ENCODE assay signal across 15 cellular contexts in the genomic region with DNA sequence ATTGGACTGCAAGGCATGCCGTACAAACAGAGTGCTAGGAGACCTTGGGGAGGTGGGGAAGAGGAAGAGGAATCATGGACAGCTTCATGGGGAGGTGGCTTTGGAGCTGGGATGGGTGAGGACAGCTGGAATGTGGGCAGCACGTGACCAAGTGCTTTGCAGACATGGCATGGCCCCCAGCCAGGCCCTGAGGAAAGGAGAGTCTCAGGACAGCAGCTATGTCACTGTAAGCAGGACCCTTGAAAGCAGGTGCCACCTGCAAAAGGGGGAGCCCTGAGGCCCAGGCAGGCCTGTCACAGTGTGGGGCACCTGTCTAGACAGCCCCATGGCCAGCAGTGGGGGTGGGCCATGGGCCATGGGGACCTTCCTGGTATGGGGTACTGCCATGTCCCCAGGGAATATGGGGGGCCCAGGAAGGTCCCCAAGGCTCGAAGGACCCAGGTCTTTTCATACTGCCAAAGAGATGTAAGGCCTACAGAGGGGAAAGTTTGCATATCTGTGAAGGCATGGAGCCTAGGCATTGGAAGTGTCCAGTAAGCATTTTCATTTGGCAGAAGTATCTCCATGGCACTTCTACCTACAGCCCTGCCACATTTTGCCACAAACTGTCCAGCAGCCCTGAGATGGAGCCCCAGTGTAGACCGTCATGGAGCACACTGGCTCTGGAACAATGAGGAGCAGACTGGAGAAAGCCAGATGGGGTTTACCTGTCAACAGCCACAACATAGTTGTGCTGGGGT. TPM values are rescaled to one million over a fixed set of nuclear protein-coding genes. Genes with fewer than 3 reads are reported as not detected.
A peak's percentile ranks its signal among the peaks of the same experiment; 100 is the strongest.
DNase-seq lines count a peak whose midpoint lies in the region; ATAC-seq, FAIRE-seq and TF ChIP-seq lines count a peak whose summit lies in the region.
"Had no signal": no experiment of that assay in that cellular context is flagged by ENCODE, and none has a peak within 500 bp of the region (broad histone marks: within the 10 kb centered on the region; RNA-seq: fewer than 3 reads in every experiment).

No MANE protein-coding gene starts in this region.

- no peak overlapping the region for H3K4me3 ChIP-seq in kidney (ENCODE audit: low read length in 2 of 2)
- H3K4me3 ChIP-seq in neural progenitor cell, result no peak overlapping the region
- no peak overlapping the region for H3K4me3 ChIP-seq in upper lobe of right lung
- H3K4me3 ChIP-seq: BLaER1, HAP-1 had no signal

- DNase-seq in Right ventricle myocardium inferior (ENCODE audit: missing footprints) (peak; percentile 57), cardiac septum (ENCODE audit: low spot score) (no peak), kidney (no peak), neural progenitor cell (ENCODE audit: low spot score) (no peak), upper lobe of right lung (no peak), LoVo (ENCODE audit: low spot score) (no peak), DMS153 (lab: John Stamatoyannopoulos, UW) (no peak)
- DNase-seq: Caco-2; CD8-positive, alpha-beta memory T cell; DMS53; GF-D8 had no signal

- H3K36me3 Mint-ChIP-seq in neural progenitor cell, result no peaks in the 10 kb centered on the region

- ATAC-seq in Right ventricle myocardium inferior, result no peak
- ATAC-seq in upper lobe of right lung, result peak; percentile 13

- peak overlapping the region; percentile 7 for H3K27ac Mint-ChIP-seq in neural progenitor cell

- H3K4me1 ChIP-seq in kidney (ENCODE audit: control insufficient read depth in 1 of 2, insufficient read depth in 1 of 2, low read depth in 1 of 2, low read length in 2 of 2), result peaks cover 72 to 87% of the 10 kb centered on the region in 2 donors
- H3K4me1 ChIP-seq in neural progenitor cell, result peaks cover 10% of the 10 kb centered on the region
- no peaks in the 10 kb centered on the region for H3K4me1 ChIP-seq in upper lobe of right lung
- H3K4me1 ChIP-seq: Caco-2, HAP-1 had no signal

- H3K9me3 Mint-ChIP-seq in neural progenitor cell, result no peaks in the 10 kb centered on the region
- H3K9me3 Mint-ChIP-seq: CD8-positive, alpha-beta memory T cell had no signal

- peaks cover 99% of the 10 kb centered on the region for H3K27me3 ChIP-seq in neural progenitor cell
- H3K27me3 ChIP-seq in upper lobe of right lung, result peaks cover 26% of the 10 kb centered on the region

- H2AFZ ChIP-seq in neural progenitor cell (replicated peaks), result no peak overlapping the region

- peaks cover 38% of the 10 kb centered on the region for H3K27me3 Mint-ChIP-seq in neural progenitor cell (ENCODE audit: insufficient read depth, low read depth)

- H4K20me1 ChIP-seq in neural progenitor cell (ENCODE audit: low read depth), result peaks cover 3% of the 10 kb centered on the region

- H3F3A ChIP-seq in neural progenitor cell (ENCODE audit: low read depth), result peaks cover 10% of the 10 kb centered on the region

- peak overlapping the region; percentile 53 to 83 for H3K27ac ChIP-seq in kidney (ENCODE audit: low read depth in 2 of 2, low read length in 2 of 2)
- H3K27ac ChIP-seq in neural progenitor cell, result no peak overlapping the region
- H3K27ac ChIP-seq in upper lobe of right lung, result no peak overlapping the region
- H3K27ac ChIP-seq: 22Rv1, BLaER1 had no signal

- peak overlapping the region in 1 of 2 donors; percentile 42 for H3K9ac ChIP-seq in kidney (ENCODE audit: low read length in 2 of 2)
- H3K9ac ChIP-seq in neural progenitor cell, result no peak overlapping the region
- H3K9ac ChIP-seq: BLaER1 had no signal

- FAIRE-seq in kidney (lab: Jason Lieb, UNC), result no peak
- FAIRE-seq: H1 had no signal

- peaks cover 35% of the 10 kb centered on the region for H3K4me1 Mint-ChIP-seq in neural progenitor cell

- no peaks in the 10 kb centered on the region for H3K9me3 ChIP-seq in kidney (ENCODE audit: control insufficient read depth in 1 of 2, low read length in 2 of 2)
- H3K9me3 ChIP-seq in neural progenitor cell (ENCODE audit: low read depth), result no peaks in the 10 kb centered on the region
- no peaks in the 10 kb centered on the region for H3K9me3 ChIP-seq in upper lobe of right lung
- H3K9me3 ChIP-seq: BLaER1, Caco-2, HAP-1 had no signal

- TF ChIP-seq CTCF in kidney (IDR thresholded peaks at IDR 0.05; ENCODE audit: borderline replicate concordance, extremely low read depth, insufficient read depth) (no peak), neural progenitor cell (IDR thresholded peaks at IDR 0.05) (no peak), upper lobe of right lung (IDR thresholded peaks at IDR 0.05) (no peak)

- no peak overlapping the region for H3K4me2 ChIP-seq in neural progenitor cell
- H3K4me2 ChIP-seq: BLaER1 had no signal

- H3K36me3 ChIP-seq in kidney (ENCODE audit: control insufficient read depth in 1 of 2, insufficient read depth in 2 of 2, low read length in 2 of 2) (peaks cover 11 to 19% of the 10 kb centered on the region in 2 donors), neural progenitor cell (no peaks in the 10 kb centered on the region), upper lobe of right lung (no peaks in the 10 kb centered on the region)

- H3K4me3 Mint-ChIP-seq in neural progenitor cell, result no peak overlapping the region
- H3K4me3 Mint-ChIP-seq: CD8-positive, alpha-beta memory T cell had no signal

- intact Hi-C loops in Right ventricle myocardium inferior (cut with DNase I) (no loop called here), cardiac septum (cut with DNase I) (no loop called here), kidney (cut with DNase I) (no loop called here), upper lobe of right lung (cut with DNase I) (no loop called here)

- no peaks in the 10 kb centered on the region for H3K79me2 ChIP-seq in neural progenitor cell (ENCODE audit: low read depth)

RNA-seq across cellular contexts. Expression of gene PAX8, which starts 9.9 kb away (rescaled TPM):
- total RNA-seq in Right ventricle myocardium inferior (0.60 TPM), cardiac septum (0.35 TPM), kidney (607 TPM), neural progenitor cell (ENCODE audit: low replicate concordance) (1.4 and 2.9 TPM in 2 replicates), upper lobe of right lung (1.6 TPM)
- 199 TPM for polyA plus RNA-seq in kidney (ENCODE audit: insufficient read depth, low read depth, low replicate concordance)
- total RNA-seq: H1 had no signal

Comparison
In these comparisons a context has a peak if more than half of its experiments do, and no peak if none do; other contexts are left out.
1. H3K27ac ChIP-seq: peak in kidney (2 of 2); none in neural progenitor cell (single experiment) and upper lobe of right lung (single experiment).
2. RNA of gene PAX8, which starts 9.9 kb away (total RNA-seq): 607 TPM in kidney (single experiment); 1.4 to 2.9 TPM in neural progenitor cell, 1.6 TPM in upper lobe of right lung (single experiment), 0.60 TPM in Right ventricle myocardium inferior (single experiment) and 0.35 TPM in cardiac septum (single experiment); every median in the first group is over 100 times any median in the second.